9 cellular contexts compared by ENCODE assay signal in genomic region chr1:184881941-184882648, GRCh38.
A peak's percentile ranks its signal among the peaks of the same experiment; 100 is the strongest.
DNase-seq lines count a peak whose midpoint lies in the region; TF ChIP-seq lines count a peak whose summit lies in the region.
"Had no signal": no experiment of that assay in that cellular context is flagged by ENCODE, and none has a peak within 500 bp of the region (broad histone marks: within the 10 kb centered on the region; RNA-seq: fewer than 3 reads in every experiment).

No MANE protein-coding gene starts in this region.

- no peak for TF ChIP-seq CTCF in fibroblast of mammary gland (conservative IDR thresholded peaks at IDR 0.05; ENCODE audit: control insufficient read depth, insufficient read depth, low read depth, low read length)
- no peak for TF ChIP-seq CTCF in vagina (IDR thresholded peaks at IDR 0.05)
- TF ChIP-seq CTCF in colonic mucosa (IDR thresholded peaks at IDR 0.05) = no peak

- H3K27me3 ChIP-seq in vagina (no peaks in the 10 kb centered on the region), SJCRH30 (no peaks in the 10 kb centered on the region), MG63 (no peaks in the 10 kb centered on the region), colonic mucosa (no peaks in the 10 kb centered on the region)

- H3K4me3 ChIP-seq in fibroblast of mammary gland (ENCODE audit: control insufficient read depth, low read depth, low read length) (no peak overlapping the region), vagina (no peak overlapping the region), SJCRH30 (no peak overlapping the region), MG63 (no peak overlapping the region), colonic mucosa (no peak overlapping the region)

- H3K36me3 ChIP-seq in vagina (no peaks in the 10 kb centered on the region), SJCRH30 (no peaks in the 10 kb centered on the region), MG63 (no peaks in the 10 kb centered on the region), colonic mucosa (no peaks in the 10 kb centered on the region)

- intact Hi-C loops in vagina (cut with DNase I) = loop anchor here (5.0 kb wide), 1 partner anchor 85 kb away; no protein-coding TSS in a partner anchor
- intact Hi-C loops in colonic mucosa (cut with DNase I) = no loop called here

- H3K9ac ChIP-seq in colonic mucosa (ENCODE audit: low read depth in 2 of 2, low read length in 2 of 2) = no peak overlapping the region
- H3K9ac ChIP-seq: SK-N-SH had no signal

- H3K4me1 ChIP-seq in vagina (peaks cover 18% of the 10 kb centered on the region), SJCRH30 (no peaks in the 10 kb centered on the region), colonic mucosa (no peaks in the 10 kb centered on the region)

- H3K9me3 ChIP-seq in vagina (no peaks in the 10 kb centered on the region), SJCRH30 (replicated peaks) (no peaks in the 10 kb centered on the region), MG63 (no peaks in the 10 kb centered on the region), colonic mucosa (no peaks in the 10 kb centered on the region)
- H3K9me3 ChIP-seq: SK-N-SH had no signal

- DNase-seq in stimulated activated CD4-positive, alpha-beta T cell treated with anti-CD3 and anti-CD28 coated beads, Interleukin-1b, Interleukin-23, amount 100 ng/mL, for 48 hours = peak; percentile 37
- DNase-seq in stimulated activated CD4-positive, alpha-beta T cell treated with anti-CD3 and anti-CD28 coated beads, Interleukin-4, amount 100 ng/mL, for 4 hours = no peak
- DNase-seq in NOMO-1 (lab: John Stamatoyannopoulos, UW; ENCODE audit: unreplicated experiment in 2 of 2) (peak; percentile 94), fibroblast of mammary gland (ENCODE audit: low read depth) (peak; percentile 34), vagina (ENCODE audit: extremely low spot score in 2 of 2) (no peak), SJCRH30 (no peak), MG63 (no peak), colonic mucosa (no peak)
- DNase-seq: SK-N-SH had no signal

- H3K27ac ChIP-seq in vagina (peak overlapping the region; percentile 56), SJCRH30 (no peak overlapping the region), colonic mucosa (no peak overlapping the region)

- no peak for TF ChIP-seq POLR2A in vagina (IDR thresholded peaks at IDR 0.05)

Comparison
In these comparisons a context has a peak if more than half of its experiments do, and no peak if none do; other contexts are left out.
1. DNase-seq: peak in stimulated activated CD4-positive, alpha-beta T cell treated with anti-CD3 and anti-CD28 coated beads, Interleukin-1b, Interleukin-23, amount 100 ng/mL, for 48 hours (single experiment), NOMO-1 (2 of 2) and fibroblast of mammary gland (single experiment); none in stimulated activated CD4-positive, alpha-beta T cell treated with anti-CD3 and anti-CD28 coated beads, Interleukin-4, amount 100 ng/mL, for 4 hours (0 of 2), vagina (0 of 2), SJCRH30 (0 of 2), MG63 (single experiment) and colonic mucosa (single experiment).